In genomic region chr20:14148042-14148441, GRCh38 we compare ENCODE assay signal across 18 cellular contexts.
"Had no signal": no experiment of that assay in that cellular context is flagged by ENCODE, and none has a peak within 500 bp of the region (broad histone marks: within the 10 kb centered on the region; RNA-seq: fewer than 3 reads in every experiment).

No MANE protein-coding gene starts in this region.

- ATAC-seq: gastrocnemius medialis; heart left ventricle; stimulated activated naive B cell treated with anti-CD40 and anti-IgM and Interleukin-4, amounts not matched to agents 10 μg/mL and 1 μg/mL and 100 μg/mL, for 72 hours had no signal

- DNase-seq: activated B cell treated with CpG ODN at 0.5 μM for 24 hours; activated CD4-positive, alpha-beta memory T cell treated with anti-CD3 and anti-CD28 coated beads for 36 hours; activated CD4-positive, alpha-beta T cell treated with anti-CD3 and anti-CD28 coated beads for 4 hours; activated naive CD4-positive, alpha-beta T cell treated with Interleukin-2 at 50 U/mL for 16 hours; activated T-cell treated with anti-CD3 and anti-CD28 coated beads for 4 hours; gastrocnemius medialis; heart left ventricle; kidney glomerular epithelial cell; left ventricle myocardium inferior; mammary epithelial cell; nephron progenitor cell; occipital lobe; posterior cingulate gyrus; sigmoid colon; stimulated activated naive B cell treated with anti-CD40 and anti-IgM and Interleukin-4, amounts not matched to agents 10 μg/mL and 1 μg/mL and 100 μg/mL, for 72 hours; upper lobe of left lung had no signal

- H3K36me3 ChIP-seq: ascending aorta, gastrocnemius medialis, heart left ventricle, left ventricle myocardium inferior, sigmoid colon, thoracic aorta, upper lobe of left lung had no signal

- H3K9me3 ChIP-seq: ascending aorta, gastrocnemius medialis, heart left ventricle, left ventricle myocardium inferior, sigmoid colon, thoracic aorta, upper lobe of left lung had no signal

- H3K27ac ChIP-seq: ascending aorta, gastrocnemius medialis, heart left ventricle, left ventricle myocardium inferior, sigmoid colon, thoracic aorta, upper lobe of left lung had no signal

- H3K4me1 ChIP-seq: ascending aorta, gastrocnemius medialis, heart left ventricle, left ventricle myocardium inferior, sigmoid colon, upper lobe of left lung had no signal

- H3K4me3 ChIP-seq: ascending aorta, gastrocnemius medialis, heart left ventricle, left ventricle myocardium inferior, sigmoid colon, thoracic aorta, upper lobe of left lung had no signal

- H3K27me3 ChIP-seq: ascending aorta, gastrocnemius medialis, heart left ventricle, sigmoid colon, upper lobe of left lung had no signal
